Comparison of ENCODE assay signal across 23 cellular contexts in genomic region chr1:183864611-183865010, GRCh38. TPM values are rescaled to one million over a fixed set of nuclear protein-coding genes. Genes with fewer than 3 reads are reported as not detected.
A peak's percentile ranks its signal among the peaks of the same experiment; 100 is the strongest.
DNase-seq lines count a peak whose midpoint lies in the region; ATAC-seq, FAIRE-seq and TF ChIP-seq lines count a peak whose summit lies in the region.
"Had no signal": no experiment of that assay in that cellular context is flagged by ENCODE, and none has a peak within 500 bp of the region (broad histone marks: within the 10 kb centered on the region; RNA-seq: fewer than 3 reads in every experiment).

No MANE protein-coding gene starts in this region.

- peaks cover 5% of the 10 kb centered on the region for H3K27me3 Mint-ChIP-seq in glutamatergic neuron (ENCODE audit: unreplicated experiment)
- H3K27me3 Mint-ChIP-seq: CD4-positive, alpha-beta memory T cell had no signal

- no peaks in the 10 kb centered on the region for H3K36me3 Mint-ChIP-seq in glutamatergic neuron (ENCODE audit: unreplicated experiment)
- H3K36me3 Mint-ChIP-seq: CD4-positive, alpha-beta memory T cell had no signal

- H3K9me3 ChIP-seq in BE2C (no peaks in the 10 kb centered on the region), GM12878 (replicated peaks; ENCODE audit: control insufficient read depth, insufficient read depth, low read length) (no peaks in the 10 kb centered on the region), spleen (no peaks in the 10 kb centered on the region), pancreas (no peaks in the 10 kb centered on the region)
- H3K9me3 ChIP-seq: SJCRH30 had no signal

- no peak for TF ChIP-seq RAD21 in GM12878 (IDR thresholded peaks at IDR 0.05; ENCODE audit: insufficient read depth, low read depth, low read length)

- H3K4me3 ChIP-seq in BE2C (ENCODE audit: low read depth, low read length): no peak overlapping the region
- no peak overlapping the region for H3K4me3 ChIP-seq in GM12878
- no peak overlapping the region for H3K4me3 ChIP-seq in spleen
- H3K4me3 ChIP-seq in pancreas: no peak overlapping the region
- H3K4me3 ChIP-seq: PC-9, SJCRH30 had no signal

- no peak overlapping the region for H3K9ac ChIP-seq in GM12878 (ENCODE audit: control insufficient read depth, insufficient read depth, low read length)

- intact Hi-C loops in GM12878 (cut with micrococcal nuclease; ENCODE audit: unreplicated experiment) (no loop called here), spleen (cut with DNase I; ENCODE audit: low total_unique reads) (no loop called here), pancreas (cut with DNase I) (no loop called here)

- TF ChIP-seq EP300 in GM12878 (IDR thresholded peaks at IDR 0.05; ENCODE audit: borderline replicate concordance in 1 of 2, control insufficient read depth in 1 of 2, low read depth in 2 of 2, low read length in 2 of 2): no peak

- ATAC-seq in GM12878: no peak
- no peak for ATAC-seq in pancreas
- ATAC-seq: Right ventricle myocardium inferior, SK-N-SH treated with all-trans-retinoic acid at 6 μM for 48 hours had no signal

- WGBS in GM12878 (ENCODE audit: insufficient coverage, insufficient replicate concordance, low lambda C conversion rate, missing lambda C conversion rate): 78% methylated on average over 3 of the region's 3 CpGs
- WGBS in spleen, 5 donors: 94 to 96% (median 95%) methylated on average over 3 of the region's 3 CpGs
- 88 to 89% methylated on average over 3 of the region's 3 CpGs for WGBS in pancreas, 2 donors

- H3K27me3 ChIP-seq in BE2C: no peaks in the 10 kb centered on the region
- H3K27me3 ChIP-seq in GM12878 (replicated peaks in 1 of 2; ENCODE audit: control insufficient read depth in 2 of 2, insufficient read depth in 2 of 2, low read length in 1 of 2): no peaks in the 10 kb centered on the region
- no peaks in the 10 kb centered on the region for H3K27me3 ChIP-seq in spleen (replicated peaks in 1 of 7)
- no peaks in the 10 kb centered on the region for H3K27me3 ChIP-seq in pancreas
- H3K27me3 ChIP-seq: SJCRH30 had no signal

- TF ChIP-seq CTCF in BE2C (IDR thresholded peaks at IDR 0.05; ENCODE audit: low read depth, low read length) (no peak), GM12878 (IDR thresholded peaks at IDR 0.05 in 2 of 3, conservative IDR thresholded peaks at IDR 0.05 in 1 of 3; ENCODE audit: control insufficient read depth in 2 of 3, extremely low read depth in 1 of 3, insufficient read depth in 1 of 3, low read depth in 3 of 3, low read length in 3 of 3) (no peak), glutamatergic neuron (IDR thresholded peaks at IDR 0.05; ENCODE audit: partially characterized antibody, unreplicated experiment) (no peak), spleen (IDR thresholded peaks at IDR 0.05 in 8 of 11, conservative IDR thresholded peaks at IDR 0.05 in 3 of 11) (no peak), pancreas (IDR thresholded peaks at IDR 0.05) (no peak)

- RAD21 ChIA-PET in GM12878 (lab: Charles Lee; ENCODE audit: unreplicated experiment): no interaction called here

- no peaks in the 10 kb centered on the region for H3K36me3 ChIP-seq in BE2C
- H3K36me3 ChIP-seq in GM12878 (ENCODE audit: control insufficient read depth in 2 of 2, insufficient read depth in 2 of 2, low read length in 1 of 2): peaks cover 8 to 13% of the 10 kb centered on the region in 2 experiments; a peak in 3 of 4 replicates
- H3K36me3 ChIP-seq in spleen: peaks cover 0 to 14% (median 0%) of the 10 kb centered on the region in 6 donors
- no peaks in the 10 kb centered on the region for H3K36me3 ChIP-seq in pancreas
- H3K36me3 ChIP-seq: SJCRH30 had no signal

- no peaks in the 10 kb centered on the region for H4K20me1 ChIP-seq in GM12878 (ENCODE audit: control insufficient read depth, insufficient read depth)

- TF ChIP-seq POLR2A in GM12878 (IDR thresholded peaks at IDR 0.05; ENCODE audit: low read depth, low read length) (no peak), spleen (IDR thresholded peaks at IDR 0.05) (no peak)

- H3K27ac Mint-ChIP-seq in glutamatergic neuron (ENCODE audit: unreplicated experiment): peak overlapping the region; percentile 71

- peak overlapping the region; percentile 39 for H3K4me3 Mint-ChIP-seq in glutamatergic neuron (ENCODE audit: unreplicated experiment)
- H3K4me3 Mint-ChIP-seq: CD4-positive, alpha-beta memory T cell had no signal

- H3K4me2 ChIP-seq in GM12878 (ENCODE audit: control insufficient read depth, insufficient read depth): no peak overlapping the region
- H3K4me2 ChIP-seq: PC-9 had no signal

- POLR2A ChIA-PET in GM12878 (lab: Charles Lee): interaction anchor here (0.9 kb wide), 1 partner anchor 37 kb away, joined by 3 read pairs; no protein-coding TSS in a partner anchor

- SMC1A ChIA-PET in GM12878 (lab: Charles Lee; ENCODE audit: uncharacterized antibody, unreplicated experiment): interaction anchor here (0.8 to 1.2 kb wide), 3 partner anchors 12 to 27 kb away, joined by 3 read pairs; no protein-coding TSS in a partner anchor

- H3K4me1 Mint-ChIP-seq in glutamatergic neuron (ENCODE audit: low read depth, unreplicated experiment): peaks cover 15% of the 10 kb centered on the region
- H3K4me1 Mint-ChIP-seq: CD4-positive, alpha-beta memory T cell had no signal

- peaks cover 1% of the 10 kb centered on the region for H3K79me2 ChIP-seq in GM12878 (ENCODE audit: control insufficient read depth, insufficient read depth, low read length)

- H3K27ac ChIP-seq in GM12878 (ENCODE audit: control insufficient read depth, insufficient read depth): no peak overlapping the region
- H3K27ac ChIP-seq in spleen: no peak overlapping the region
- H3K27ac ChIP-seq in pancreas: no peak overlapping the region
- H3K27ac ChIP-seq: PC-9, SJCRH30 had no signal

- DNase-seq in BE2C (peak; percentile 41), NCI-H524 (lab: John Stamatoyannopoulos, UW) (peak; percentile 89 to 97), GM12878 (ENCODE audit: low read depth, low spot score) (no peak), glutamatergic neuron (no peak), spleen (no peak), NCI-H2196 (lab: John Stamatoyannopoulos, UW; ENCODE audit: unreplicated experiment) (no peak), pancreas (no peak)
- DNase-seq: CD4-positive, alpha-beta memory T cell; COR-L47; DMS79; EL; GF-D8; KBM-7; NCI-H1105 treated with DMSO at 0.1 percent for 48 hours; NCI-H146; NCI-H1930; NCI-H774; PC-9; SJCRH30 had no signal

- BruUV-seq in GM12878 (replicated peaks; lab: Mats Ljungman, UMichigan): no TSS peak

- in situ Hi-C loops in GM12878 (cut with MboI): no loop called here

- CTCF ChIA-PET in GM12878 (lab: Yijun Ruan, JAX): interaction anchor here (1.1 kb wide), 1 partner anchor 12 kb away, joined by 3 read pairs; no protein-coding TSS in a partner anchor

- FAIRE-seq in GM12878 (lab: Jason Lieb, UNC) (peak; percentile 49), pancreas (lab: Jason Lieb, UNC) (no peak)
- FAIRE-seq: GM12892, H1 had no signal

- H3K4me1 ChIP-seq in BE2C (no peaks in the 10 kb centered on the region), GM12878 (ENCODE audit: control insufficient read depth, insufficient read depth, low read length) (no peaks in the 10 kb centered on the region), spleen (peaks cover 0 to 8% (median 4%) of the 10 kb centered on the region in 6 donors), pancreas (no peaks in the 10 kb centered on the region)
- H3K4me1 ChIP-seq: SJCRH30 had no signal

- H2AFZ ChIP-seq in GM12878 (ENCODE audit: control insufficient read depth, low read depth, low read length): no peak overlapping the region
- H2AFZ ChIP-seq: PC-9 had no signal

- peaks cover 3% of the 10 kb centered on the region for H3K9me3 Mint-ChIP-seq in glutamatergic neuron (ENCODE audit: unreplicated experiment)
- H3K9me3 Mint-ChIP-seq: CD4-positive, alpha-beta memory T cell had no signal

TF ChIP-seq in GM12878, 131 proteins besides CTCF, POLR2A, EP300 and RAD21 (continues in another document):
- TF ChIP-seq MLLT1 (IDR thresholded peaks at IDR 0.05): no peak

RNA-seq across cellular contexts. Expression of gene RGL1, which starts 59.7 kb away (rescaled TPM):
- polyA plus RNA-seq in BE2C (2012; ENCODE audit: insufficient read depth, insufficient read length, low read depth): 15.8 TPM
- 21.2 and 22.8 TPM in 2 replicates for total RNA-seq in GM12878 (2013; cell fraction: nucleolus; rRNA removed)
- total RNA-seq in GM12878 (2014; rRNA removed) (19.0 and 20.1 TPM in 2 replicates), GM12878 (2014; rRNA removed; fragmentation: Illumina TruSeq; extraction: Trizol) (19.9 and 20.7 TPM in 2 replicates), GM12878 (2021) (18.6 and 20.6 TPM in 2 replicates), glutamatergic neuron (ENCODE audit: unreplicated experiment) (4.9 TPM), spleen (100 to 1,000 TPM in 4 of 7 donors, 10 to 100 TPM in 3; 66.7 to 126 (median 102) TPM), pancreas (1 to 10 TPM; 2.8 to 9.1 (median 4.9) TPM)
- polyA plus RNA-seq in GM12878 (2011; ENCODE audit: low read depth): 7.7 TPM
- polyA plus RNA-seq in GM12878 (2011; rRNA removed) (15.6 and 15.7 TPM in 2 replicates), GM12878 (2014; fragmentation: Illumina TruSeq; extraction: Trizol) (25.0 and 28.4 TPM in 2 replicates), GM12878 (2014; fragmentation: Nextera tagmentation; extraction: Ambion mirVana) (1 to 10 TPM; 8.1 to 9.4 TPM), GM12878 (2014; rRNA removed) (15.8 and 17.9 TPM in 2 replicates), GM12878 (2016; fragmentation: Nextera tagmentation; extraction: Ambion mirVana) (10 to 100 TPM; 19.0 to 20.9 TPM), spleen (10 to 100 TPM; 14.3 to 30.2 (median 14.8) TPM), pancreas (1 to 10 TPM; 3.6 to 6.6 TPM)
- 10.2 and 10.8 TPM in 2 replicates for polyA plus RNA-seq in GM12878 (2011; cell fraction: cytosol; rRNA removed)
- polyA plus RNA-seq in GM12878 (2011; cell fraction: nucleus; rRNA removed): 20.3 and 21.1 TPM in 2 replicates
- 8.2 and 10.7 TPM in 2 replicates for polyA plus RNA-seq in GM12878 (2012)
- polyA minus RNA-seq in GM12878 (2011; rRNA and poly(A)+ RNA removed): 17.5 and 18.9 TPM in 2 replicates
- 3.3 and 5.4 TPM in 2 replicates for polyA minus RNA-seq in GM12878 (2011; cell fraction: cytosol; rRNA and poly(A)+ RNA removed)
- 16.0 and 26.8 TPM in 2 replicates for polyA minus RNA-seq in GM12878 (2011; cell fraction: nucleus; rRNA and poly(A)+ RNA removed)

Comparison
In these comparisons a context has a peak if more than half of its experiments do, and no peak if none do; other contexts are left out.
1. DNase-seq: peak in BE2C (single experiment) and NCI-H524 (2 of 2); none in GM12878 (single experiment), glutamatergic neuron (single experiment), spleen (single experiment), NCI-H2196 (single experiment) and pancreas (0 of 6).